In the genomic region with DNA sequence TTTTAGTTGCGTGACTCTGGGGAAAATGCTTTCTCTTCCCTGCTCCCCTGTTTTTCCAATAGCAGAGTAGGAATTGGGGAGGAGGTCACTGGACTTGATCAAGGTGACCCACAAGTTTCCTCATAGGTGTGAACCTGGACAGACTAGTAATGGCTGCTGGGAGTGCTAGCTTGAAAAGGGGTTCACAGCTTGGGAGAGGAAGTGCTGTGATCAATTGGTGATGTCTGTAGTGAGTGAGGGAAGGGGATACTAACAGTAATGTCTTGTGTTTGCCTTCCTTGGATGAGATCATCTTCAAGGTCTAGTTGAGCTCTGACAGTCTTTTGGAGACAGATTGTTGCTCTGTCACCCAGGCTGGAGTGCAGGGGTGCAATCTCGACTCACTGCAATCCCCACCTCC, we compare ENCODE assay signal across 1 cellular context.
TF ChIP-seq lines count a peak whose summit lies in the region.

No MANE protein-coding gene starts in this region.

TF ChIP-seq in HCT116, 20 proteins besides CTCF, POLR2A, EP300 and RAD21:
- no peak for TF ChIP-seq YY1 (IDR thresholded peaks at IDR 0.05; ENCODE audit: extremely low read depth, insufficient replicate concordance, low read depth, low read length)
- TF ChIP-seq, protein P1, sequence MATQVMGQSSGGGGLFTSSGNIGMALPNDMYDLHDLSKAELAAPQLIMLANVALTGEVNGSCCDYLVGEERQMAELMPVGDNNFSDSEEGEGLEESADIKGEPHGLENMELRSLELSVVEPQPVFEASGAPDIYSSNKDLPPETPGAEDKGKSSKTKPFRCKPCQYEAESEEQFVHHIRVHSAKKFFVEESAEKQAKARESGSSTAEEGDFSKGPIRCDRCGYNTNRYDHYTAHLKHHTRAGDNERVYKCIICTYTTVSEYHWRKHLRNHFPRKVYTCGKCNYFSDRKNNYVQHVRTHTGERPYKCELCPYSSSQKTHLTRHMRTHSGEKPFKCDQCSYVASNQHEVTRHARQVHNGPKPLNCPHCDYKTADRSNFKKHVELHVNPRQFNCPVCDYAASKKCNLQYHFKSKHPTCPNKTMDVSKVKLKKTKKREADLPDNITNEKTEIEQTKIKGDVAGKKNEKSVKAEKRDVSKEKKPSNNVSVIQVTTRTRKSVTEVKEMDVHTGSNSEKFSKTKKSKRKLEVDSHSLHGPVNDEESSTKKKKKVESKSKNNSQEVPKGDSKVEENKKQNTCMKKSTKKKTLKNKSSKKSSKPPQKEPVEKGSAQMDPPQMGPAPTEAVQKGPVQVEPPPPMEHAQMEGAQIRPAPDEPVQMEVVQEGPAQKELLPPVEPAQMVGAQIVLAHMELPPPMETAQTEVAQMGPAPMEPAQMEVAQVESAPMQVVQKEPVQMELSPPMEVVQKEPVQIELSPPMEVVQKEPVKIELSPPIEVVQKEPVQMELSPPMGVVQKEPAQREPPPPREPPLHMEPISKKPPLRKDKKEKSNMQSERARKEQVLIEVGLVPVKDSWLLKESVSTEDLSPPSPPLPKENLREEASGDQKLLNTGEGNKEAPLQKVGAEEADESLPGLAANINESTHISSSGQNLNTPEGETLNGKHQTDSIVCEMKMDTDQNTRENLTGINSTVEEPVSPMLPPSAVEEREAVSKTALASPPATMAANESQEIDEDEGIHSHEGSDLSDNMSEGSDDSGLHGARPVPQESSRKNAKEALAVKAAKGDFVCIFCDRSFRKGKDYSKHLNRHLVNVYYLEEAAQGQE (IDR thresholded peaks at IDR 0.05; ENCODE audit: low read depth): no peak
- no peak for TF ChIP-seq EZH2phosphoT487 (IDR thresholded peaks at IDR 0.05; ENCODE audit: borderline replicate concordance)
- no peak for TF ChIP-seq ELF1 (IDR thresholded peaks at IDR 0.05; ENCODE audit: borderline replicate concordance, low read depth)
- TF ChIP-seq JUND (IDR thresholded peaks at IDR 0.05): no peak
- no peak for TF ChIP-seq SRF (IDR thresholded peaks at IDR 0.05; ENCODE audit: low read depth)
- no peak for TF ChIP-seq ATF3 (IDR thresholded peaks at IDR 0.05)
- no peak for TF ChIP-seq SP1 (IDR thresholded peaks at IDR 0.05; ENCODE audit: low read depth)
- no peak for TF ChIP-seq POLR2AphosphoS5 (IDR thresholded peaks at IDR 0.05; ENCODE audit: low read depth, low read length)
- no peak for TF ChIP-seq ZNF274 (IDR thresholded peaks at IDR 0.05; ENCODE audit: low read depth, low read length)
- no peak for TF ChIP-seq TCF7L2 (IDR thresholded peaks at IDR 0.05; ENCODE audit: borderline replicate concordance, extremely low read depth, insufficient read depth, insufficient read length)
